ENCODE assay signal across 19 cellular contexts in the genomic region with DNA sequence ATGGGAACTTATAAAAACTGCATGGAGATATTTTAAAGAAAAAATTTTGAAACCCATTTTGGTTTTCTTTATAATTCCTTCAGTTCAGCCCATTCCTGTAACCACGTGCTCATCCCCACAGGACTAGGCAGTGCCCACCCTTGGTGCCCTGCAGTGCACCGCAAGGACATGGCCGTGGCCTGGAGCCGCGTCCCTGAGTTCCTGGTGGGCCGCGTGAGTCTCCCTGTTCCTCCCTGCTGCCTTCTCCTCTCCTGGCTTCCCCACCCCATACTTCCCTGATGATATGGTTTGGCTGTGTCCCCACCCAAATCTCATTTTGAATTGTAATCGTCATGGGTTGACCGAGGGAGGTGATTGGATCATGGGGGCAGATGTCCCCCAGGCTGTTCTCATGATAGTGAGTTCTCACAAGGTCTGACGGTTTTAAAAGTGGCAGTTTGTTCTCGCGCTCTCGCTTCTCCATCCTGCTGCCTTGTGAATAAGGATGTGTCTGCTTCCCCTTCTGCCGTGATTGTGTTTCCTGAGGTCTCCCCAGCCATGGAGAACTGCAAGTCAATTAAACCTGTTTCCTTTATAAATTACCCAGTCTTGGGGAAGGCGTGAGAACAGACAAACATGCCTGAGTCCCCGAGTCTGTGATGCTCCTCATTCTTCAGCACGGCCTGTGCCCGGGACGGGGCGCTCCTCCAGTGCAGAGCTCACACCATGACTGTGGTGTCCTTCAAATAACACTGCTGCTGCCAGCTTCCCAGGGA. TPM values are rescaled to one million over a fixed set of nuclear protein-coding genes. Genes with fewer than 3 reads are reported as not detected.
DNase-seq lines count a peak whose midpoint lies in the region; ATAC-seq, FAIRE-seq and TF ChIP-seq lines count a peak whose summit lies in the region.
"Had no signal": no experiment of that assay in that cellular context is flagged by ENCODE, and none has a peak within 500 bp of the region (broad histone marks: within the 10 kb centered on the region; RNA-seq: fewer than 3 reads in every experiment).

No MANE protein-coding gene starts in this region.

- no peak for ATAC-seq in HG02623 (IDR thresholded peaks at IDR 0.05; ENCODE audit: unreplicated experiment)
- ATAC-seq: A549, left colon had no signal

- no peak overlapping the region for H3K27ac Mint-ChIP-seq in osteocyte (ENCODE audit: unreplicated experiment)
- H3K27ac Mint-ChIP-seq: activated naive CD4-positive, alpha-beta T cell treated with anti-CD3 and anti-CD28 coated beads for 36 hours; CD4-positive, alpha-beta T cell; neural progenitor cell had no signal

- no peak overlapping the region for H3K4me3 ChIP-seq in Peyer's patch
- H3K4me3 ChIP-seq: A549, neural progenitor cell, tibial nerve had no signal

- TF ChIP-seq CTCF in Peyer's patch (IDR thresholded peaks at IDR 0.05), result no peak
- no peak for TF ChIP-seq CTCF in osteocyte (IDR thresholded peaks at IDR 0.05)

- H3K4me1 ChIP-seq in Peyer's patch, result no peaks in the 10 kb centered on the region
- H3K4me1 ChIP-seq: A549 had no signal

- no peak overlapping the region for H3K27ac ChIP-seq in Peyer's patch
- H3K27ac ChIP-seq: A549, neural progenitor cell, tibial nerve had no signal

- no peak overlapping the region for H3K4me3 Mint-ChIP-seq in osteocyte (ENCODE audit: unreplicated experiment)
- H3K4me3 Mint-ChIP-seq: activated naive CD4-positive, alpha-beta T cell treated with anti-CD3 and anti-CD28 coated beads for 36 hours; CD4-positive, alpha-beta T cell; neural progenitor cell had no signal

- H3K36me3 Mint-ChIP-seq in osteocyte (ENCODE audit: unreplicated experiment), result peaks cover 35% of the 10 kb centered on the region

- no peaks in the 10 kb centered on the region for H3K9me3 Mint-ChIP-seq in osteocyte (ENCODE audit: unreplicated experiment)
- H3K9me3 Mint-ChIP-seq: activated naive CD4-positive, alpha-beta T cell treated with anti-CD3 and anti-CD28 coated beads for 36 hours; CD4-positive, alpha-beta T cell; neural progenitor cell had no signal

- no peaks in the 10 kb centered on the region for H3K27me3 ChIP-seq in Peyer's patch
- H3K27me3 ChIP-seq: neural progenitor cell, tibial nerve had no signal

- DNase-seq in SIG-M5 treated with dmso at 0.1 percent for 504 hours (lab: John Stamatoyannopoulos, UW; ENCODE audit: unreplicated experiment), result peak; percentile 4
- no peak for DNase-seq in SIG-M5 (lab: John Stamatoyannopoulos, UW)
- DNase-seq in Peyer's patch, result peak in 2 of 3 donors; percentile 42 to 45
- DNase-seq in foreskin melanocyte, result peak; percentile 49
- DNase-seq in osteocyte (ENCODE audit: extremely low spot score, unreplicated experiment), result peak; percentile 40
- no peak for DNase-seq in H54 (ENCODE audit: insufficient read length, low spot score)
- DNase-seq in stimulated activated naive CD4-positive, alpha-beta T cell (lab: John Stamatoyannopoulos, UW), result no peak
- DNase-seq: CD4-positive, alpha-beta T cell; hypothalamus; Karpas-422; NCI-H1694 treated with DMSO at 0.1 percent for 48 hours; SK-N-SH; stimulated activated CD4-positive, alpha-beta T cell treated with anti-CD3 and anti-CD28 coated beads, Interleukin-4, amount 100 ng/mL, for 4 hours had no signal

- H3K4me1 Mint-ChIP-seq in osteocyte (ENCODE audit: unreplicated experiment), result no peaks in the 10 kb centered on the region

- FAIRE-seq in H54 (lab: Jason Lieb, UNC), result no peak
- FAIRE-seq: A549 had no signal

- TF ChIP-seq POLR2A in Peyer's patch (IDR thresholded peaks at IDR 0.05), result no peak
- TF ChIP-seq POLR2A in H54 (IDR thresholded peaks at IDR 0.05; ENCODE audit: low read depth, low read length), result no peak

- H3K9me3 ChIP-seq in Peyer's patch, result no peaks in the 10 kb centered on the region
- H3K9me3 ChIP-seq: A549, SK-N-SH, tibial nerve had no signal

- no peaks in the 10 kb centered on the region for H3K27me3 Mint-ChIP-seq in osteocyte (ENCODE audit: unreplicated experiment)
- H3K27me3 Mint-ChIP-seq: CD4-positive, alpha-beta T cell had no signal

- peaks cover 0 to 13% (median 0%) of the 10 kb centered on the region in 3 donors for H3K36me3 ChIP-seq in Peyer's patch
- H3K36me3 ChIP-seq: neural progenitor cell had no signal

RNA-seq across cellular contexts. Expression of gene TFDP1, which starts 31.6 kb away (rescaled TPM):
- total RNA-seq in Peyer's patch (10 to 100 TPM; 37.0 to 75.1 (median 48.0) TPM), osteocyte (66.9 and 72.1 TPM in 2 replicates)

Comparison
In these comparisons a context has a peak if more than half of its experiments do, and no peak if none do; other contexts are left out.
1. DNase-seq: peak in SIG-M5 treated with dmso at 0.1 percent for 504 hours (single experiment), Peyer's patch (2 of 3), foreskin melanocyte (single experiment) and osteocyte (single experiment); none in SIG-M5 (single experiment), H54 (single experiment) and stimulated activated naive CD4-positive, alpha-beta T cell (0 of 6).